ENCODE assay signal across 9 cellular contexts in the genomic region with DNA sequence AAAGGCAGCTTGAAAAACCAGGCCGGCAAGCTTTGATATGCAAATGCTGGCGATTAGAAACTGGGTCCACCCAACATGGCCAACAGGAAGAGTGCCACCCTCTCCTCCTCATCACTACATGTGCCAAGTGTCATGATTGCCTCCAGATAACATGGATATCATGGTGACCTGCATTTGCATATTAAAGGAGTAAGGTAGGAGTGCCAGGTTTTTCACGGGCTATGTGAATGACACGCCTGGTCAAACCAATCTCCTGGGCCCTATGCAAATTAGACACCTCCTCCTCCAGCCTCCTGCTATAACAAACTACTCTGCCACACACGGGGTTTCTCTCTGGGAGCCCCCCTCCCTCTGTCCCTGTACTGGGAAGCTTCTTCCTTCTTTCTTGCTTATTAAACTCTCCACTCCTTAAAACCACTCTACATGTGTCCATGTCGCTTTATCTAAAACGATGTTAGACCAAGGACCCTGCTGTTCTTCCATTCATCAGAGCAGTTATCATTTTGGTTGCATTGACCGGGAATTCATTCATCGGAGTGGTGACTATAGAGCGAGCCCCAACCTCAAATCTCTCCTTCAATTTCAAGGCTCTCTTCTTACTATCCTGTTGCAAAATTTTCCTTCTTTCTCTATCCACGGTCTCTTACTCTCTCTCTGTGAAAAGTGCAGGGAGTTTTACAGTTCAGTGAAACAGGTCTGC. TPM values are rescaled to one million over a fixed set of nuclear protein-coding genes. Genes with fewer than 3 reads are reported as not detected.
DNase-seq lines count a peak whose midpoint lies in the region; ATAC-seq, FAIRE-seq and TF ChIP-seq lines count a peak whose summit lies in the region.
"Had no signal": no experiment of that assay in that cellular context is flagged by ENCODE, and none has a peak within 500 bp of the region (broad histone marks: within the 10 kb centered on the region; RNA-seq: fewer than 3 reads in every experiment).

No MANE protein-coding gene starts in this region.

- no peak for TF ChIP-seq CTCF in nephron progenitor cell (IDR thresholded peaks at IDR 0.05)

- DNase-seq in GM12891 (ENCODE audit: insufficient read length, low spot score) (no peak), Karpas-422 (no peak), dermis blood vessel endothelial cell (peak; percentile 12), nephron progenitor cell (peak; percentile 36)
- DNase-seq in activated CD4-positive, CD25-positive, alpha-beta regulatory T cell (lab: John Stamatoyannopoulos, UW), result no peak

- H3K27ac Mint-ChIP-seq in nephron progenitor cell, result no peak overlapping the region

- peaks cover 11% of the 10 kb centered on the region for H3K4me1 ChIP-seq in Karpas-422 (ENCODE audit: low read length)

- peaks cover 3% of the 10 kb centered on the region for H3K9me3 Mint-ChIP-seq in nephron progenitor cell

- no peaks in the 10 kb centered on the region for H3K79me2 ChIP-seq in Karpas-422 (ENCODE audit: low read length)

- H3K9me3 ChIP-seq in Karpas-422 (ENCODE audit: low read length), result no peaks in the 10 kb centered on the region

- H3K27ac ChIP-seq in Karpas-422 (ENCODE audit: low read length), result no peak overlapping the region

- peak overlapping the region; percentile 50 for H3K4me2 ChIP-seq in Karpas-422 (ENCODE audit: low read depth, low read length, poor library complexity, severe bottlenecking)

- H3K9me2 ChIP-seq in Karpas-422 (replicated peaks; ENCODE audit: insufficient read depth, low read length), result no peaks in the 10 kb centered on the region

- H3K36me3 ChIP-seq in Karpas-422 (ENCODE audit: insufficient read depth, low read length), result no peaks in the 10 kb centered on the region

- ATAC-seq in GM21723 (IDR thresholded peaks at IDR 0.05; ENCODE audit: unreplicated experiment) (no peak), GM18858 (IDR thresholded peaks at IDR 0.05; ENCODE audit: unreplicated experiment) (no peak), GM19463 (IDR thresholded peaks at IDR 0.05; ENCODE audit: unreplicated experiment) (no peak)

- H3K9ac ChIP-seq in Karpas-422 (ENCODE audit: low read length), result no peak overlapping the region

- no peak for FAIRE-seq in GM12891 (lab: Jason Lieb, UNC)

- peak overlapping the region; percentile 17; the same call in 1 of the 2 replicates for H2AFZ ChIP-seq in Karpas-422 (ENCODE audit: low read length)

- H3K27me3 Mint-ChIP-seq in nephron progenitor cell (ENCODE audit: low read depth, poor library complexity), result peaks cover 11% of the 10 kb centered on the region

- 0 out of 2 replicates have a peak overlapping the region, but pooled peaks have one; percentile 3 for H3K4me3 ChIP-seq in Karpas-422 (ENCODE audit: low read length)

- no peaks in the 10 kb centered on the region for H3K36me3 Mint-ChIP-seq in nephron progenitor cell (ENCODE audit: low read depth)

- no peak for TF ChIP-seq POLR2A in GM12891 (IDR thresholded peaks at IDR 0.05; ENCODE audit: low read depth, low read length)

- H3K4me1 Mint-ChIP-seq in nephron progenitor cell, result peaks cover 46% of the 10 kb centered on the region

- peak overlapping the region; percentile 87 for H3K4me3 Mint-ChIP-seq in nephron progenitor cell

- H3K27me3 ChIP-seq in Karpas-422 (ENCODE audit: low read length), result no peaks in the 10 kb centered on the region

- no peaks in the 10 kb centered on the region for H4K20me1 ChIP-seq in Karpas-422 (ENCODE audit: insufficient read depth, low read depth, low read length)

TF ChIP-seq in GM12891, 5 proteins besides CTCF, POLR2A, EP300 and RAD21:
- TF ChIP-seq SPI1 (IDR thresholded peaks at IDR 0.05; ENCODE audit: low read depth, low read length) (no peak), TAF1 (IDR thresholded peaks at IDR 0.05; ENCODE audit: low read depth, low read length) (no peak), POLR2AphosphoS5 (IDR thresholded peaks at IDR 0.05; ENCODE audit: low read depth, low read length) (no peak), POU2F2 (IDR thresholded peaks at IDR 0.05; ENCODE audit: low read depth, low read length) (peak; percentile 56; the same call in 1 of the 2 replicates)

RNA-seq across cellular contexts. Expression of gene APOBEC1, which starts 27.5 kb away (rescaled TPM):
- polyA plus RNA-seq in GM12891 (2012; ENCODE audit: low read depth, missing spikeins), result not detected
- total RNA-seq in Karpas-422 (2014; rRNA removed; shearing (Covaris generic); ENCODE audit: low replicate concordance), result not detected in 2 replicates
- total RNA-seq in dermis blood vessel endothelial cell, result not detected in 2 replicates
- total RNA-seq: temporal lobe had no signal

RNA-seq across cellular contexts. Expression of gene GDF3, which starts 57.4 kb away (rescaled TPM):
- polyA plus RNA-seq in GM12891 (2012; ENCODE audit: low read depth, missing spikeins), result not detected
- not detected in 2 replicates for total RNA-seq in Karpas-422 (2014; rRNA removed; shearing (Covaris generic); ENCODE audit: low replicate concordance)
- 2.2 and 2.9 TPM in 2 replicates for total RNA-seq in dermis blood vessel endothelial cell
- total RNA-seq: temporal lobe had no signal

Comparison
In these comparisons a context has a peak if more than half of its experiments do, and no peak if none do; other contexts are left out.
1. DNase-seq: peak in dermis blood vessel endothelial cell (single experiment) and nephron progenitor cell (single experiment); none in GM12891 (single experiment), Karpas-422 (single experiment) and activated CD4-positive, CD25-positive, alpha-beta regulatory T cell (0 of 4).